Comparison of ENCODE assay signal across 2 cellular contexts in the genomic region with DNA sequence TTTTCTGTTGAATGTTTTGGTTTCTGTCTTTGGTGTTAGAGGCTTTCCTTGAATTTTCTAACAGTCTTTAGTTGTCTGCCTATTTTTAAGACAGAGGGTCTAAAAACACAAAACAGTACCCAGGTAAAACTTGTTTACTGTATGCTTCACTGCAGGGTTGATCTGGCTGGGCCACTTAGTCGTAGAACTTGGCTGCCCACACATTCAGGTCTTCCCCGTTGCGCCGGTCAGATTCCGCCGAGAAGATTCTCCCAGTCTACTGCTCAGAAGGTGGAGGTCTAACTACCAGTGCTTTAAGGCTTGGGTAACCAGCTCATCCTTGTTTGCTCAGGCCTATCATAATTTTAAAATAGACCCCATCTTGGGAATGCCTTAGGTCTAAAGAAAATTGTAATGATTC.
TF ChIP-seq lines count a peak whose summit lies in the region.

No MANE protein-coding gene starts in this region.

TF ChIP-seq in SK-N-SH, 30 proteins besides CTCF, POLR2A, EP300 and RAD21 (continued from another document):
- TF ChIP-seq, protein P1, sequence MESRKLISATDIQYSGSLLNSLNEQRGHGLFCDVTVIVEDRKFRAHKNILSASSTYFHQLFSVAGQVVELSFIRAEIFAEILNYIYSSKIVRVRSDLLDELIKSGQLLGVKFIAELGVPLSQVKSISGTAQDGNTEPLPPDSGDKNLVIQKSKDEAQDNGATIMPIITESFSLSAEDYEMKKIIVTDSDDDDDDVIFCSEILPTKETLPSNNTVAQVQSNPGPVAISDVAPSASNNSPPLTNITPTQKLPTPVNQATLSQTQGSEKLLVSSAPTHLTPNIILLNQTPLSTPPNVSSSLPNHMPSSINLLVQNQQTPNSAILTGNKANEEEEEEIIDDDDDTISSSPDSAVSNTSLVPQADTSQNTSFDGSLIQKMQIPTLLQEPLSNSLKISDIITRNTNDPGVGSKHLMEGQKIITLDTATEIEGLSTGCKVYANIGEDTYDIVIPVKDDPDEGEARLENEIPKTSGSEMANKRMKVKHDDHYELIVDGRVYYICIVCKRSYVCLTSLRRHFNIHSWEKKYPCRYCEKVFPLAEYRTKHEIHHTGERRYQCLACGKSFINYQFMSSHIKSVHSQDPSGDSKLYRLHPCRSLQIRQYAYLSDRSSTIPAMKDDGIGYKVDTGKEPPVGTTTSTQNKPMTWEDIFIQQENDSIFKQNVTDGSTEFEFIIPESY (IDR thresholded peaks at IDR 0.05; ENCODE audit: borderline replicate concordance, low read depth): no peak
- no peak for TF ChIP-seq SIN3A (IDR thresholded peaks at IDR 0.05; ENCODE audit: borderline replicate concordance, low read depth, low read length)
- TF ChIP-seq, protein P2, sequence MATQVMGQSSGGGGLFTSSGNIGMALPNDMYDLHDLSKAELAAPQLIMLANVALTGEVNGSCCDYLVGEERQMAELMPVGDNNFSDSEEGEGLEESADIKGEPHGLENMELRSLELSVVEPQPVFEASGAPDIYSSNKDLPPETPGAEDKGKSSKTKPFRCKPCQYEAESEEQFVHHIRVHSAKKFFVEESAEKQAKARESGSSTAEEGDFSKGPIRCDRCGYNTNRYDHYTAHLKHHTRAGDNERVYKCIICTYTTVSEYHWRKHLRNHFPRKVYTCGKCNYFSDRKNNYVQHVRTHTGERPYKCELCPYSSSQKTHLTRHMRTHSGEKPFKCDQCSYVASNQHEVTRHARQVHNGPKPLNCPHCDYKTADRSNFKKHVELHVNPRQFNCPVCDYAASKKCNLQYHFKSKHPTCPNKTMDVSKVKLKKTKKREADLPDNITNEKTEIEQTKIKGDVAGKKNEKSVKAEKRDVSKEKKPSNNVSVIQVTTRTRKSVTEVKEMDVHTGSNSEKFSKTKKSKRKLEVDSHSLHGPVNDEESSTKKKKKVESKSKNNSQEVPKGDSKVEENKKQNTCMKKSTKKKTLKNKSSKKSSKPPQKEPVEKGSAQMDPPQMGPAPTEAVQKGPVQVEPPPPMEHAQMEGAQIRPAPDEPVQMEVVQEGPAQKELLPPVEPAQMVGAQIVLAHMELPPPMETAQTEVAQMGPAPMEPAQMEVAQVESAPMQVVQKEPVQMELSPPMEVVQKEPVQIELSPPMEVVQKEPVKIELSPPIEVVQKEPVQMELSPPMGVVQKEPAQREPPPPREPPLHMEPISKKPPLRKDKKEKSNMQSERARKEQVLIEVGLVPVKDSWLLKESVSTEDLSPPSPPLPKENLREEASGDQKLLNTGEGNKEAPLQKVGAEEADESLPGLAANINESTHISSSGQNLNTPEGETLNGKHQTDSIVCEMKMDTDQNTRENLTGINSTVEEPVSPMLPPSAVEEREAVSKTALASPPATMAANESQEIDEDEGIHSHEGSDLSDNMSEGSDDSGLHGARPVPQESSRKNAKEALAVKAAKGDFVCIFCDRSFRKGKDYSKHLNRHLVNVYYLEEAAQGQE (IDR thresholded peaks at IDR 0.05; ENCODE audit: low read depth, low read length): no peak
- TF ChIP-seq, protein P3, sequence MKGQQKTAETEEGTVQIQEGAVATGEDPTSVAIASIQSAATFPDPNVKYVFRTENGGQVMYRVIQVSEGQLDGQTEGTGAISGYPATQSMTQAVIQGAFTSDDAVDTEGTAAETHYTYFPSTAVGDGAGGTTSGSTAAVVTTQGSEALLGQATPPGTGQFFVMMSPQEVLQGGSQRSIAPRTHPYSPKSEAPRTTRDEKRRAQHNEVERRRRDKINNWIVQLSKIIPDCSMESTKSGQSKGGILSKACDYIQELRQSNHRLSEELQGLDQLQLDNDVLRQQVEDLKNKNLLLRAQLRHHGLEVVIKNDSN (IDR thresholded peaks at IDR 0.05; ENCODE audit: borderline replicate concordance, low read depth): no peak

TF ChIP-seq in SK-N-SH treated with all-trans-retinoic acid at 6 μM for 48 hours, 23 proteins besides CTCF, POLR2A, EP300 and RAD21 (continued from another document):
- TF ChIP-seq, protein P4, sequence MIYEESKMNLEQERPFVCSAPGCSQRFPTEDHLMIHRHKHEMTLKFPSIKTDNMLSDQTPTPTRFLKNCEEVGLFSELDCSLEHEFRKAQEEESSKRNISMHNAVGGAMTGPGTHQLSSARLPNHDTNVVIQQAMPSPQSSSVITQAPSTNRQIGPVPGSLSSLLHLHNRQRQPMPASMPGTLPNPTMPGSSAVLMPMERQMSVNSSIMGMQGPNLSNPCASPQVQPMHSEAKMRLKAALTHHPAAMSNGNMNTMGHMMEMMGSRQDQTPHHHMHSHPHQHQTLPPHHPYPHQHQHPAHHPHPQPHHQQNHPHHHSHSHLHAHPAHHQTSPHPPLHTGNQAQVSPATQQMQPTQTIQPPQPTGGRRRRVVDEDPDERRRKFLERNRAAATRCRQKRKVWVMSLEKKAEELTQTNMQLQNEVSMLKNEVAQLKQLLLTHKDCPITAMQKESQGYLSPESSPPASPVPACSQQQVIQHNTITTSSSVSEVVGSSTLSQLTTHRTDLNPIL (CRISPR knock-in tag; IDR thresholded peaks at IDR 0.05; ENCODE audit: low read depth): no peak
- TF ChIP-seq BACH2 (CRISPR knock-in tag; IDR thresholded peaks at IDR 0.05; ENCODE audit: borderline replicate concordance) (no peak), OSR1 (CRISPR knock-in tag; IDR thresholded peaks at IDR 0.05) (no peak), ZNF8 (CRISPR knock-in tag; IDR thresholded peaks at IDR 0.05) (no peak), ZFP30 (CRISPR knock-in tag; IDR thresholded peaks at IDR 0.05) (no peak), ZNF70 (CRISPR knock-in tag; IDR thresholded peaks at IDR 0.05) (no peak)
